ENCODE assay signal across 15 cellular contexts in genomic region chr1:196376648-196377295, GRCh38.
"Had no signal": no experiment of that assay in that cellular context is flagged by ENCODE, and none has a peak within 500 bp of the region (broad histone marks: within the 10 kb centered on the region; RNA-seq: fewer than 3 reads in every experiment).

No MANE protein-coding gene starts in this region.

- H3K36me3 Mint-ChIP-seq: activated naive CD4-positive, alpha-beta T cell treated with anti-CD3 and anti-CD28 coated beads, Interleukin-2, amount 50 U/mL, for 24 hours had no signal

- ATAC-seq: activated CD8-positive, alpha-beta T cell treated with anti-CD3 and anti-CD28 coated beads for 36 hours; activated T-cell treated with anti-CD3 and anti-CD28 coated beads, Interleukin-2, amount 50 U/mL, for 4 hours; gastroesophageal sphincter; heart right ventricle; left colon; sciatic nerve; upper lobe of right lung had no signal

- H3K9me3 ChIP-seq: gastroesophageal sphincter, heart right ventricle, lower lobe of right lung, thoracic aorta, upper lobe of right lung had no signal

- H3K4me1 ChIP-seq: heart right ventricle, lower lobe of right lung, upper lobe of right lung had no signal

- H3K9me3 Mint-ChIP-seq: activated CD8-positive, alpha-beta T cell treated with anti-CD3 and anti-CD28 coated beads for 36 hours; activated naive CD4-positive, alpha-beta T cell treated with anti-CD3 and anti-CD28 coated beads, Interleukin-2, amount 50 U/mL, for 24 hours; activated T-cell treated with anti-CD3 and anti-CD28 coated beads, Interleukin-2, amount 50 U/mL, for 4 hours had no signal

- H3K27ac ChIP-seq: gastroesophageal sphincter, heart right ventricle, lower lobe of right lung, thoracic aorta, upper lobe of right lung had no signal

- H3K27ac Mint-ChIP-seq: activated CD8-positive, alpha-beta T cell treated with anti-CD3 and anti-CD28 coated beads for 36 hours; activated naive CD4-positive, alpha-beta T cell treated with anti-CD3 and anti-CD28 coated beads, Interleukin-2, amount 50 U/mL, for 24 hours had no signal

- FAIRE-seq: islet of Langerhans had no signal

- H3K27me3 Mint-ChIP-seq: activated CD8-positive, alpha-beta T cell treated with anti-CD3 and anti-CD28 coated beads for 36 hours; activated naive CD4-positive, alpha-beta T cell treated with anti-CD3 and anti-CD28 coated beads, Interleukin-2, amount 50 U/mL, for 24 hours had no signal

- H3K4me3 ChIP-seq: gastroesophageal sphincter, heart right ventricle, lower lobe of right lung, thoracic aorta, upper lobe of right lung had no signal

- H3K4me3 Mint-ChIP-seq: activated CD8-positive, alpha-beta T cell treated with anti-CD3 and anti-CD28 coated beads for 36 hours; activated naive CD4-positive, alpha-beta T cell treated with anti-CD3 and anti-CD28 coated beads, Interleukin-2, amount 50 U/mL, for 24 hours; activated T-cell treated with anti-CD3 and anti-CD28 coated beads, Interleukin-2, amount 50 U/mL, for 4 hours had no signal

- H3K27me3 ChIP-seq: gastroesophageal sphincter, heart right ventricle, upper lobe of right lung had no signal

- H3K36me3 ChIP-seq: gastroesophageal sphincter, heart right ventricle, lower lobe of right lung, thoracic aorta, upper lobe of right lung had no signal

- H3K4me1 Mint-ChIP-seq: activated naive CD4-positive, alpha-beta T cell treated with anti-CD3 and anti-CD28 coated beads, Interleukin-2, amount 50 U/mL, for 24 hours had no signal

- DNase-seq: activated CD4-positive, alpha-beta T cell treated with anti-CD3 and anti-CD28 coated beads for 4 hours; activated CD8-positive, alpha-beta T cell treated with anti-CD3 and anti-CD28 coated beads for 36 hours; activated effector memory CD4-positive, alpha-beta T cell treated with anti-CD3 and anti-CD28 coated beads, Interleukin-2, amount 50 U/mL, for 16 hours; activated T-cell treated with anti-CD3 and anti-CD28 coated beads, Interleukin-2, amount 50 U/mL, for 4 hours; erythroblast; heart right ventricle; left colon; lower lobe of right lung; stimulated activated CD4-positive, alpha-beta T cell treated with anti-CD3 and anti-CD28 coated beads, Interleukin-2, amount 100 ng/mL, for 24 hours; upper lobe of right lung had no signal
